In genomic region chr3:30516238-30516637, GRCh38 we compare ENCODE assay signal across 20 cellular contexts.
DNase-seq lines count a peak whose midpoint lies in the region; ATAC-seq and TF ChIP-seq lines count a peak whose summit lies in the region.
"Had no signal": no experiment of that assay in that cellular context is flagged by ENCODE, and none has a peak within 500 bp of the region (broad histone marks: within the 10 kb centered on the region; RNA-seq: fewer than 3 reads in every experiment).

No MANE protein-coding gene starts in this region.

- no peaks in the 10 kb centered on the region for H4K20me1 ChIP-seq in osteoblast (ENCODE audit: insufficient read depth, low read length)

- H3K27ac ChIP-seq in osteoblast (ENCODE audit: low read depth, low read length) (no peak overlapping the region), lower lobe of right lung (no peak overlapping the region)
- H3K27ac ChIP-seq: cardiac muscle cell had no signal

- H3K4me1 ChIP-seq in osteoblast (ENCODE audit: insufficient read depth, low read length): peaks cover 29% of the 10 kb centered on the region
- peaks cover 59% of the 10 kb centered on the region for H3K4me1 ChIP-seq in lower lobe of right lung

- no peak for TF ChIP-seq RAD21 in Ishikawa (IDR thresholded peaks at IDR 0.05; ENCODE audit: low read depth)

- no peak for TF ChIP-seq CTCF in osteoblast (IDR thresholded peaks at IDR 0.05; ENCODE audit: extremely low read depth, low read depth, low read length)
- TF ChIP-seq CTCF in lower lobe of right lung (IDR thresholded peaks at IDR 0.05): no peak

- ATAC-seq in lower lobe of right lung (no peak), HG02973 (IDR thresholded peaks at IDR 0.05; ENCODE audit: unreplicated experiment) (no peak)
- ATAC-seq: activated CD8-positive, alpha-beta T cell treated with anti-CD3 and anti-CD28 coated beads for 36 hours had no signal

- H3K4me3 ChIP-seq in osteoblast (ENCODE audit: insufficient read depth, low read length) (no peak overlapping the region), lower lobe of right lung (no peak overlapping the region)
- H3K4me3 ChIP-seq: cardiac muscle cell had no signal

- H3K27me3 ChIP-seq in osteoblast (ENCODE audit: insufficient read depth, low read length) (no peaks in the 10 kb centered on the region), lower lobe of right lung (ENCODE audit: low read depth) (no peaks in the 10 kb centered on the region)
- H3K27me3 ChIP-seq: cardiac muscle cell had no signal

- no peaks in the 10 kb centered on the region for H3K79me2 ChIP-seq in osteoblast (ENCODE audit: insufficient read depth, low read length)

- intact Hi-C loops in lower lobe of right lung (cut with DNase I): no loop called here

- H3K9me3 ChIP-seq in osteoblast (ENCODE audit: low read depth, low read length): no peaks in the 10 kb centered on the region
- no peaks in the 10 kb centered on the region for H3K9me3 ChIP-seq in lower lobe of right lung

- TF ChIP-seq EP300 in Ishikawa (IDR thresholded peaks at IDR 0.05; ENCODE audit: borderline replicate concordance): no peak

- DNase-seq in NCI-H69 (lab: John Stamatoyannopoulos, UW): peak; percentile 14
- DNase-seq in dermis blood vessel endothelial cell: peak; percentile 63
- DNase-seq in osteoblast (ENCODE audit: insufficient read length, low spot score, missing footprints): peak; percentile 56
- no peak for DNase-seq in activated naive CD4-positive, alpha-beta T cell treated with Interleukin-2 at 50 U/mL for 16 hours
- DNase-seq in lower lobe of right lung: no peak
- DNase-seq in stimulated activated CD4-positive, alpha-beta T cell treated with anti-CD3 and anti-CD28 coated beads, Interleukin-2, amount 100 ng/mL, for 24 hours: no peak
- DNase-seq: activated B cell treated with CpG ODN at 0.5 μM for 24 hours; activated CD8-positive, alpha-beta T cell treated with anti-CD3 and anti-CD28 coated beads for 36 hours; activated T-cell treated with anti-CD3 and anti-CD28 coated beads, Interleukin-2, amount 50 U/mL, for 48 hours; effector memory CD4-positive, alpha-beta T cell; foreskin melanocyte; GF-D8; left cardiac atrium; NK-92 treated with Interleukin-12 subunit alpha and Interleukin-12 subunit beta, amount 100 ng/mL, for 24 hours; occipital lobe; stimulated activated CD4-positive, alpha-beta T cell treated with anti-CD3 and anti-CD28 coated beads, Interleukin-2, amount 100 ng/mL, for 48 hours; substantia nigra had no signal

- no peak overlapping the region for H3K4me2 ChIP-seq in osteoblast (ENCODE audit: insufficient read depth, low read length)

- H2AFZ ChIP-seq in osteoblast (ENCODE audit: low read length): no peak overlapping the region

- no peaks in the 10 kb centered on the region for H3K36me3 ChIP-seq in osteoblast (ENCODE audit: insufficient read depth, low read length)
- H3K36me3 ChIP-seq in lower lobe of right lung: no peaks in the 10 kb centered on the region
- H3K36me3 ChIP-seq: cardiac muscle cell had no signal

TF ChIP-seq in Ishikawa, 13 proteins besides CTCF, POLR2A, EP300 and RAD21:
- TF ChIP-seq ZBTB7A (IDR thresholded peaks at IDR 0.05; ENCODE audit: low read depth) (no peak), TCF12 (IDR thresholded peaks at IDR 0.05; ENCODE audit: low read depth) (no peak), NFIC (IDR thresholded peaks at IDR 0.05) (peak; percentile 31; the same call in 1 of the 2 replicates), FOXM1 (IDR thresholded peaks at IDR 0.05; ENCODE audit: borderline replicate concordance, low read depth) (no peak), YY1 (IDR thresholded peaks at IDR 0.05; ENCODE audit: low read depth) (no peak)

Comparison
In these comparisons a context has a peak if more than half of its experiments do, and no peak if none do; other contexts are left out.
1. DNase-seq: peak in NCI-H69 (single experiment), dermis blood vessel endothelial cell (single experiment) and osteoblast (single experiment); none in activated naive CD4-positive, alpha-beta T cell treated with Interleukin-2 at 50 U/mL for 16 hours (single experiment), lower lobe of right lung (single experiment) and stimulated activated CD4-positive, alpha-beta T cell treated with anti-CD3 and anti-CD28 coated beads, Interleukin-2, amount 100 ng/mL, for 24 hours (0 of 2).